8 cellular contexts compared by ENCODE assay signal in genomic region chr11:116772443-116773202, GRCh38. TPM values are rescaled to one million over a fixed set of nuclear protein-coding genes. Genes with fewer than 3 reads are reported as not detected.
DNase-seq lines count a peak whose midpoint lies in the region; ATAC-seq and TF ChIP-seq lines count a peak whose summit lies in the region.

A gene with protein sequence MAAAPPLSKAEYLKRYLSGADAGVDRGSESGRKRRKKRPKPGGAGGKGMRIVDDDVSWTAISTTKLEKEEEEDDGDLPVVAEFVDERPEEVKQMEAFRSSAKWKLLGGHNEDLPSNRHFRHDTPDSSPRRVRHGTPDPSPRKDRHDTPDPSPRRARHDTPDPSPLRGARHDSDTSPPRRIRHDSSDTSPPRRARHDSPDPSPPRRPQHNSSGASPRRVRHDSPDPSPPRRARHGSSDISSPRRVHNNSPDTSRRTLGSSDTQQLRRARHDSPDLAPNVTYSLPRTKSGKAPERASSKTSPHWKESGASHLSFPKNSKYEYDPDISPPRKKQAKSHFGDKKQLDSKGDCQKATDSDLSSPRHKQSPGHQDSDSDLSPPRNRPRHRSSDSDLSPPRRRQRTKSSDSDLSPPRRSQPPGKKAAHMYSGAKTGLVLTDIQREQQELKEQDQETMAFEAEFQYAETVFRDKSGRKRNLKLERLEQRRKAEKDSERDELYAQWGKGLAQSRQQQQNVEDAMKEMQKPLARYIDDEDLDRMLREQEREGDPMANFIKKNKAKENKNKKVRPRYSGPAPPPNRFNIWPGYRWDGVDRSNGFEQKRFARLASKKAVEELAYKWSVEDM (minus strand): TSS chr11:116772987. CDS start chr11:116772964, 23 bp downstream.

- ATAC-seq in HG02852 (IDR thresholded peaks at IDR 0.05; ENCODE audit: unreplicated experiment), result peak; percentile 85

- TF ChIP-seq CTCF in right atrium auricular region (IDR thresholded peaks at IDR 0.05) (peak in 1 of 2 donors; percentile 39), vagina (IDR thresholded peaks at IDR 0.05) (no peak)

- DNase-seq in NCI-H187 treated with DMSO at 0.1 percent for 48 hours (lab: John Stamatoyannopoulos, UW) (peak; percentile 35), T-helper 2 cell (peak; percentile 91 to 96 (median 93)), right atrium auricular region (ENCODE audit: low spot score) (peak; percentile 81), putamen (ENCODE audit: low spot score) (peak; percentile 87), vagina (ENCODE audit: extremely low spot score in 2 of 2) (no peak)

- H3K36me3 ChIP-seq in right atrium auricular region (peaks cover 9% of the 10 kb centered on the region), vagina (peaks cover 0 to 7% of the 10 kb centered on the region in 2 donors)

- H3K4me3 ChIP-seq in right atrium auricular region, result peak within 1 kb of the TSS; percentile 64 to 94
- peak within 1 kb of the TSS; percentile 72 to 88 for H3K4me3 ChIP-seq in vagina

- peak; percentile 91 for TF ChIP-seq POLR2A in GM15510 (IDR thresholded peaks at IDR 0.05; ENCODE audit: borderline replicate concordance, extremely low read depth, insufficient read length)
- TF ChIP-seq POLR2A in vagina (IDR thresholded peaks at IDR 0.05), result peak in 1 of 2 donors; percentile 15

- H3K4me1 ChIP-seq in right atrium auricular region (peaks cover 0 to 27% of the 10 kb centered on the region in 2 donors), vagina (peaks cover 25% of the 10 kb centered on the region)

- H3K9me3 ChIP-seq in right atrium auricular region (no peaks in the 10 kb centered on the region), vagina (no peaks in the 10 kb centered on the region)

- intact Hi-C loops in vagina (cut with DNase I), result no loop called here

- H3K27ac ChIP-seq in angular gyrus (ENCODE audit: low read depth, low read length) (peak within 1 kb of the TSS; percentile 78), right atrium auricular region (peak within 1 kb of the TSS; percentile 90 to 97), vagina (peak within 1 kb of the TSS; percentile 89)

- H3K27me3 ChIP-seq in right atrium auricular region (no peaks in the 10 kb centered on the region), vagina (no peaks in the 10 kb centered on the region)

RNA-seq across cellular contexts. Expression of the gene that starts here (rescaled TPM):
- total RNA-seq in right atrium auricular region (1 to 10 TPM; 6.6 to 9.6 TPM), vagina (15.0 TPM)

Comparison
In these comparisons a context has a peak if more than half of its experiments do, and no peak if none do; other contexts are left out.
1. DNase-seq: peak in NCI-H187 treated with DMSO at 0.1 percent for 48 hours (single experiment), T-helper 2 cell (5 of 5), right atrium auricular region (single experiment) and putamen (single experiment); none in vagina (0 of 2).
2. Peak in every context shown above with its lines, with median percentiles within 50 percentile points of each other: H3K27ac ChIP-seq.